ENCODE assay signal across 8 cellular contexts in genomic region chr12:53005986-53006809, GRCh38. TPM values are rescaled to one million over a fixed set of nuclear protein-coding genes. Genes with fewer than 3 reads are reported as not detected.
DNase-seq lines count a peak whose midpoint lies in the region; ATAC-seq, FAIRE-seq and TF ChIP-seq lines count a peak whose summit lies in the region.

EIF4B (plus strand) TSS chr12:53006456; CDS start chr12:53006484, 28 bp downstream.

- H3K36me3 Mint-ChIP-seq in activated naive CD8-positive, alpha-beta T cell treated with anti-CD3 and anti-CD28 coated beads, Interleukin-2, amount 50 U/mL, for 24 hours (ENCODE audit: low read depth), result peaks cover 46% of the 10 kb centered on the region

- peak within 1 kb of the TSS; percentile 99 for H3K27ac Mint-ChIP-seq in activated naive CD8-positive, alpha-beta T cell treated with anti-CD3 and anti-CD28 coated beads, Interleukin-2, amount 50 U/mL, for 24 hours

- WGBS in pancreas, 2 donors, result 0% methylated on average over 64 of the region's 64 CpGs

- peak; percentile 92 for FAIRE-seq in pancreas (lab: Jason Lieb, UNC)

- peak; percentile 87 for ATAC-seq in HG02763 (IDR thresholded peaks at IDR 0.05; ENCODE audit: unreplicated experiment)
- peak; percentile 94 for ATAC-seq in activated naive CD8-positive, alpha-beta T cell treated with anti-CD3 and anti-CD28 coated beads, Interleukin-2, amount 50 U/mL, for 24 hours
- peak; percentile 97 for ATAC-seq in Right ventricle myocardium inferior
- ATAC-seq in pancreas, result peak; percentile 91 to 96 (median 92)

- peaks cover 53% of the 10 kb centered on the region for H3K4me1 Mint-ChIP-seq in activated naive CD8-positive, alpha-beta T cell treated with anti-CD3 and anti-CD28 coated beads, Interleukin-2, amount 50 U/mL, for 24 hours

- H3K4me3 ChIP-seq in GM12865 (ENCODE audit: low read depth, low read length) (peak within 1 kb of the TSS; percentile 94), pancreas (peak within 1 kb of the TSS; percentile 50 to 92 (median 85)), tibial artery (peak within 1 kb of the TSS; percentile 82 to 87)

- H3K9me3 ChIP-seq in pancreas, result no peaks in the 10 kb centered on the region
- no peaks in the 10 kb centered on the region for H3K9me3 ChIP-seq in tibial artery

- peak; percentile 100 for DNase-seq in GM12865 (ENCODE audit: low read depth)
- DNase-seq in NCI-H1417 treated with DMSO at 0.1 percent for 48 hours (lab: John Stamatoyannopoulos, UW), result peak; percentile 98
- peak; percentile 99 for DNase-seq in SW480 (ENCODE audit: low spot score)
- peak; percentile 100 for DNase-seq in activated naive CD8-positive, alpha-beta T cell treated with anti-CD3 and anti-CD28 coated beads, Interleukin-2, amount 50 U/mL, for 24 hours
- peak; percentile 100 for DNase-seq in Right ventricle myocardium inferior (ENCODE audit: missing footprints)
- peak; percentile 97 to 100 (median 100) for DNase-seq in pancreas
- peak; percentile 100 for DNase-seq in tibial artery

- peak within 1 kb of the TSS; percentile 98 for H3K4me3 Mint-ChIP-seq in activated naive CD8-positive, alpha-beta T cell treated with anti-CD3 and anti-CD28 coated beads, Interleukin-2, amount 50 U/mL, for 24 hours

- H3K27me3 Mint-ChIP-seq in activated naive CD8-positive, alpha-beta T cell treated with anti-CD3 and anti-CD28 coated beads, Interleukin-2, amount 50 U/mL, for 24 hours, result no peaks in the 10 kb centered on the region

- H3K27ac ChIP-seq in pancreas (peak within 1 kb of the TSS; percentile 52 to 92 (median 80)), tibial artery (peak within 1 kb of the TSS; percentile 91)

- intact Hi-C loops in Right ventricle myocardium inferior (cut with DNase I), result loop anchor here (5.0 kb wide), 1 partner anchor 41 kb away; no protein-coding TSS in a partner anchor
- intact Hi-C loops in pancreas (cut with DNase I), result no loop called here
- intact Hi-C loops in tibial artery (cut with DNase I; ENCODE audit: low total_unique reads), result no loop called here

- TF ChIP-seq CTCF in GM12865 (IDR thresholded peaks at IDR 0.05; ENCODE audit: insufficient read depth, low read depth, low read length, missing control alignments) (no peak), pancreas (IDR thresholded peaks at IDR 0.05) (no peak), tibial artery (IDR thresholded peaks at IDR 0.05) (no peak)

- no peaks in the 10 kb centered on the region for H3K9me3 Mint-ChIP-seq in activated naive CD8-positive, alpha-beta T cell treated with anti-CD3 and anti-CD28 coated beads, Interleukin-2, amount 50 U/mL, for 24 hours

- no peaks in the 10 kb centered on the region for H3K36me3 ChIP-seq in pancreas
- peaks cover 0 to 7% (median 0%) of the 10 kb centered on the region in 3 donors for H3K36me3 ChIP-seq in tibial artery

- H3K27me3 ChIP-seq in pancreas, result no peaks in the 10 kb centered on the region
- H3K27me3 ChIP-seq in tibial artery, result peaks cover 0 to under 1% of the 10 kb centered on the region in 2 donors

- H3K4me1 ChIP-seq in pancreas, result peaks cover 18 to 34% (median 29%) of the 10 kb centered on the region in 3 donors
- peaks cover 0 to 49% (median 39%) of the 10 kb centered on the region in 4 donors for H3K4me1 ChIP-seq in tibial artery

RNA-seq across cellular contexts. Expression of gene EIF4B, which starts in this region (rescaled TPM):
- 416 TPM for total RNA-seq in Right ventricle myocardium inferior
- 100 to 1,000 TPM; 343 to 522 (median 446) TPM for total RNA-seq in pancreas
- polyA plus RNA-seq in pancreas, result 10 to 100 TPM; 72.8 to 88.6 TPM

Comparison
In these comparisons a context has a peak if more than half of its experiments do, and no peak if none do; other contexts are left out.
1. Peak in every context shown above with its lines: DNase-seq, ATAC-seq, H3K4me3 ChIP-seq and H3K27ac ChIP-seq.